11 cellular contexts compared by ENCODE assay signal in the genomic region with DNA sequence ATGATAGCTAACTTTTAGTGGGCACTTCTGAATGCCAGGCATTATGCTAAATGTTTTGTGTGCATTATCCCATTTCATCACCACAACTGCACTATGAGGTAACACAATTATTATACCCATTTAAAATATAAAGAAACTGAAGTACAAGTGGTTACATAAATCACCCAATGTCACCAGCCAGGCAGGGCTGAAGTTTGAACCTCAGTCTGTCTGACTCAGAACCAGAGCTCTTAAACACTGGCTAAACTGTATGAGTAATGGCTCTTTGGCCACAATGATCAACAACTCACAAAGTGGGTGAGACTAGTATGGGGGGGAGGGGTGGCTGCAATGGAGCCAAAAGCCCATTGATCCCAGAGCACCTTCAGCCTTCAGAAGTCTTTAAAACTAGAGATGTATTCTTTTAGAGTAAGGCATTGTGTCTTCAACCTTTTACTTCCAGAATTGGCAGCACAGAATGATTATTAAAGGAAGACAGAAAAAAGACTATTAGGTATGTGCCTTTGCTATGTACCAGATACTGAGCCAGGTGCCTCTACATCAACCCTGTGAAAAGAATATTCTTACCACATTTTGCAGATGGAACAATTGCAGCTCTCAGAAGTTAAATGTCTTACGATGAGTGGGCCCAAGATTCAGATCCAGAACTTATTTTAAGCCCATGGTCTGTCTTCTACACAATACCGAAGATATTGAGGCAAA.
A peak's percentile ranks its signal among the peaks of the same experiment; 100 is the strongest.
DNase-seq lines count a peak whose midpoint lies in the region; ATAC-seq and TF ChIP-seq lines count a peak whose summit lies in the region.
"Had no signal": no experiment of that assay in that cellular context is flagged by ENCODE, and none has a peak within 500 bp of the region (broad histone marks: within the 10 kb centered on the region; RNA-seq: fewer than 3 reads in every experiment).

No MANE protein-coding gene starts in this region.

- H3K4me1 ChIP-seq in mucosa of descending colon (ENCODE audit: low read depth) (no peaks in the 10 kb centered on the region), prostate gland (replicated peaks) (no peaks in the 10 kb centered on the region)
- H3K4me1 ChIP-seq: parathyroid adenoma had no signal

- H3K27ac ChIP-seq in prostate gland = no peak overlapping the region
- H3K27ac ChIP-seq: parathyroid adenoma, VCaP had no signal

- no peaks in the 10 kb centered on the region for H3K36me3 ChIP-seq in mucosa of descending colon (ENCODE audit: low read depth)
- no peaks in the 10 kb centered on the region for H3K36me3 ChIP-seq in prostate gland

- no peak for TF ChIP-seq POLR2A in prostate gland (IDR thresholded peaks at IDR 0.05)

- 89% methylated on average over 2 of the region's 2 CpGs for WGBS in prostate gland

- ATAC-seq in mucosa of descending colon (peak; percentile 69), HG03469 (IDR thresholded peaks at IDR 0.05; ENCODE audit: unreplicated experiment) (no peak), HG03095 (IDR thresholded peaks at IDR 0.05; ENCODE audit: unreplicated experiment) (no peak), GM19023 (IDR thresholded peaks at IDR 0.05; ENCODE audit: unreplicated experiment) (no peak)

- no peaks in the 10 kb centered on the region for H3K27me3 ChIP-seq in prostate gland (replicated peaks; ENCODE audit: insufficient read depth)

- H3K9me3 ChIP-seq in mucosa of descending colon (peaks cover 2% of the 10 kb centered on the region), prostate gland (no peaks in the 10 kb centered on the region)

- DNase-seq in GM04504 (ENCODE audit: low read depth) = peak; percentile 65
- peak; percentile 91 for DNase-seq in LHCN-M2 (ENCODE audit: low read depth)
- DNase-seq in astrocyte of the spinal cord (ENCODE audit: low read depth, low spot score) = peak; percentile 88
- no peak for DNase-seq in mucosa of descending colon
- no peak for DNase-seq in prostate gland (ENCODE audit: low spot score)
- DNase-seq: amygdala had no signal

- H3K4me3 ChIP-seq in astrocyte of the spinal cord (ENCODE audit: low read depth, low read length) = no peak overlapping the region
- H3K4me3 ChIP-seq in mucosa of descending colon = no peak overlapping the region
- no peak overlapping the region for H3K4me3 ChIP-seq in prostate gland

- in situ Hi-C loops in astrocyte of the spinal cord (cut with HindIII; ENCODE audit: low sequenced_read_pairs) = no loop called here

- intact Hi-C loops in mucosa of descending colon (cut with DNase I, micrococcal nuclease) = no loop called here
- intact Hi-C loops in prostate gland (cut with DNase I) = no loop called here

- TF ChIP-seq CTCF in astrocyte of the spinal cord (IDR thresholded peaks at IDR 0.05; ENCODE audit: low read depth, low read length) = no peak
- TF ChIP-seq CTCF in mucosa of descending colon (IDR thresholded peaks at IDR 0.05) = no peak
- no peak for TF ChIP-seq CTCF in prostate gland (IDR thresholded peaks at IDR 0.05)

Comparison
In these comparisons a context has a peak if more than half of its experiments do, and no peak if none do; other contexts are left out.
1. DNase-seq: peak in GM04504 (single experiment), LHCN-M2 (single experiment) and astrocyte of the spinal cord (single experiment); none in mucosa of descending colon (0 of 3) and prostate gland (single experiment).